Comparison of ENCODE assay signal across 2 cellular contexts in the genomic region with DNA sequence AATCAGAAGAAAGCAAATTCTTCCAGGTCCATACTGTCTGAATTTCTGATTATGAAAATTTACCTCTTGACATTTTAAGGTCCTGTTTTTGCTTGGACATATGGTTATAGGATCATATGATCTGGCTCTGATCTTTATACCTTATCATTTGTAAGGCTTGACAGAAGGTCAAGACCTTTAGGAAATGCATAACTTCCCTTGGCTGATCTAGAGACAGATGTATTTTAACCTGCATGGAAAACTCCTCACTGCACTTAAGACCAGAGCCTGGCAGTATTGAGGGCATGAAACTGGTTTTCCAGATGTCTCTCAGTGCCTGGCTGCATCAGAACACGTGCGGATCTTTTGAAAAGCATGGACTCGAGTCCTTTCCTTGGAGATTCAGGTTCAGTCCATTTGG.
TF ChIP-seq lines count a peak whose summit lies in the region.

No MANE protein-coding gene starts in this region.

TF ChIP-seq in HCT116, 20 proteins besides CTCF, POLR2A, EP300 and RAD21:
- TF ChIP-seq, protein P1, sequence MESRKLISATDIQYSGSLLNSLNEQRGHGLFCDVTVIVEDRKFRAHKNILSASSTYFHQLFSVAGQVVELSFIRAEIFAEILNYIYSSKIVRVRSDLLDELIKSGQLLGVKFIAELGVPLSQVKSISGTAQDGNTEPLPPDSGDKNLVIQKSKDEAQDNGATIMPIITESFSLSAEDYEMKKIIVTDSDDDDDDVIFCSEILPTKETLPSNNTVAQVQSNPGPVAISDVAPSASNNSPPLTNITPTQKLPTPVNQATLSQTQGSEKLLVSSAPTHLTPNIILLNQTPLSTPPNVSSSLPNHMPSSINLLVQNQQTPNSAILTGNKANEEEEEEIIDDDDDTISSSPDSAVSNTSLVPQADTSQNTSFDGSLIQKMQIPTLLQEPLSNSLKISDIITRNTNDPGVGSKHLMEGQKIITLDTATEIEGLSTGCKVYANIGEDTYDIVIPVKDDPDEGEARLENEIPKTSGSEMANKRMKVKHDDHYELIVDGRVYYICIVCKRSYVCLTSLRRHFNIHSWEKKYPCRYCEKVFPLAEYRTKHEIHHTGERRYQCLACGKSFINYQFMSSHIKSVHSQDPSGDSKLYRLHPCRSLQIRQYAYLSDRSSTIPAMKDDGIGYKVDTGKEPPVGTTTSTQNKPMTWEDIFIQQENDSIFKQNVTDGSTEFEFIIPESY (IDR thresholded peaks at IDR 0.05; ENCODE audit: extremely low read depth, insufficient replicate concordance, low read length) = no peak
- no peak for TF ChIP-seq ZNF274 (IDR thresholded peaks at IDR 0.05; ENCODE audit: low read depth, low read length)
- TF ChIP-seq FOSL1 (IDR thresholded peaks at IDR 0.05; ENCODE audit: low read depth) = no peak
- TF ChIP-seq ELF1 (IDR thresholded peaks at IDR 0.05; ENCODE audit: borderline replicate concordance, low read depth) = no peak
- no peak for TF ChIP-seq CBX3 (IDR thresholded peaks at IDR 0.05; ENCODE audit: low read depth)

TF ChIP-seq in endothelial cell of umbilical vein, 7 proteins besides CTCF, POLR2A, EP300 and RAD21 (continued from another document):
- TF ChIP-seq, protein P2, sequence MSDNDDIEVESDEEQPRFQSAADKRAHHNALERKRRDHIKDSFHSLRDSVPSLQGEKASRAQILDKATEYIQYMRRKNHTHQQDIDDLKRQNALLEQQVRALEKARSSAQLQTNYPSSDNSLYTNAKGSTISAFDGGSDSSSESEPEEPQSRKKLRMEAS (IDR thresholded peaks at IDR 0.05; ENCODE audit: insufficient read depth, insufficient read length) = no peak
- TF ChIP-seq JUN (IDR thresholded peaks at IDR 0.05; ENCODE audit: borderline replicate concordance, insufficient read depth, insufficient read length, low read depth) = no peak
